ENCODE assay signal across 9 cellular contexts in the genomic region with DNA sequence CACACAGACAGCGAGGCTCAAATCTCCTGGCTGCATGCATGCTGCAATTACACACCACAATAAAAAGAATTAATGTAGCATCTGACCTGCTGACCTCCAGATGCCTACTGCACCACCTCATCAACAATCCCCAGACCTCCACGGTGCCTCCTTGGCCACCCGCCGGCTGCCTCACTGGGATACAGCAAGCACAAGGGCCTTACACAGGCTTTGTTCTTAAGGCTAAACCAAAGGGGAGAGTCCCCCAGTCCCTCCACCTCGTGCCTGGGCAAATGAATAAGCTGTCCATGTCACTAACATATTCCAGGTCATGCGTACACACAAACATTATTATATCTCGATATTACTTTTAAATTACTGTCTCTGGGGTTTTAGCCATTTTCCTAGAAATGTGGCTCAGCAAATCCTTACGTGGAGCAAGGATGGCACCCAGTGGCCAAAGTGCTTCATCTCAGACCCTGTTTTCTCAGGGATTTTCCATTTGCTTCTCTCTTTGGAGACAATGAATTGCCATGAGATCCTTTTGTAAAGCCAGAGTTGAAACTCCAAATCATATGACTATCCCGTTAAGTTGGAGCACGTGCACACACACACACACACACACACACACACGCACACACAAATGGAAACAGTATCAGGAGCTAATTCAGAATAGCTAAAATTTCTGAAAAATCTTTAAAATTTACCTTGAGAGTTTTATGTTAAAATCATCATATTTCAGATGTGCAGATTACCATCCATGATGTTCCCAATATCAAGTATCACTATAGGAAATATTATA.
DNase-seq lines count a peak whose midpoint lies in the region; TF ChIP-seq lines count a peak whose summit lies in the region.
"Had no signal": no experiment of that assay in that cellular context is flagged by ENCODE, and none has a peak within 500 bp of the region (broad histone marks: within the 10 kb centered on the region; RNA-seq: fewer than 3 reads in every experiment).

No MANE protein-coding gene starts in this region.

- H3K4me1 Mint-ChIP-seq in activated T-helper 1 cell treated with anti-CD3 and anti-CD28 coated beads, Interleukin-12 subunit alpha, Interleukin-12 subunit beta, Interleukin-2, Interleukin-4 antibody, amounts not matched to agents 30 ng/mL and 10 ng/mL and 1 ng/mL, durations not matched to agents 14 hours and 24 hours and 36 hours (ENCODE audit: low read depth), result peaks cover 4% of the 10 kb centered on the region

- no peak overlapping the region for H2BK120ac ChIP-seq in mesendoderm (ENCODE audit: low read depth, low read length)

- no peak overlapping the region for H4K8ac ChIP-seq in mesendoderm (ENCODE audit: low read depth, low read length)

- H3K18ac ChIP-seq in mesendoderm (ENCODE audit: low read length), result no peak overlapping the region

- no peak overlapping the region for H2BK5ac ChIP-seq in mesendoderm (ENCODE audit: low read length)

- TF ChIP-seq CTCF in colonic mucosa (IDR thresholded peaks at IDR 0.05), result peak; percentile 12
- TF ChIP-seq CTCF in stomach (IDR thresholded peaks at IDR 0.05), result peak in 2 of 7 experiments; percentile 22 to 33

- peaks cover 28% of the 10 kb centered on the region for H3K27me3 Mint-ChIP-seq in activated T-helper 1 cell treated with anti-CD3 and anti-CD28 coated beads, Interleukin-12 subunit alpha, Interleukin-12 subunit beta, Interleukin-2, Interleukin-4 antibody, amounts not matched to agents 30 ng/mL and 10 ng/mL and 1 ng/mL, durations not matched to agents 14 hours and 24 hours and 36 hours (ENCODE audit: insufficient read depth)

- no peak overlapping the region for H3K23ac ChIP-seq in mesendoderm (ENCODE audit: low read length)

- DNase-seq in NCI-H146 (lab: John Stamatoyannopoulos, UW), result peak; percentile 46
- no peak for DNase-seq in NCI-H146 treated with DMSO at 0.1 percent for 48 hours (lab: John Stamatoyannopoulos, UW; ENCODE audit: unreplicated experiment)
- DNase-seq in NCI-H446 treated with DMSO at 0.1 percent for 48 hours (lab: John Stamatoyannopoulos, UW), result peak; percentile 44
- no peak for DNase-seq in colonic mucosa
- DNase-seq in mesendoderm, result peak; percentile 80
- no peak for DNase-seq in stomach
- no peak for DNase-seq in SIG-M5 treated with dmso at 0.1 percent for 504 hours (lab: John Stamatoyannopoulos, UW; ENCODE audit: unreplicated experiment)
- DNase-seq in activated T-helper 1 cell treated with anti-CD3 and anti-CD28 coated beads, Interleukin-12 subunit alpha, Interleukin-12 subunit beta, Interleukin-2, Interleukin-4 antibody, amounts not matched to agents 30 ng/mL and 10 ng/mL and 1 ng/mL, durations not matched to agents 14 hours and 24 hours and 36 hours (ENCODE audit: low spot score), result no peak

- no peak overlapping the region for H3K4me3 Mint-ChIP-seq in activated T-helper 1 cell treated with anti-CD3 and anti-CD28 coated beads, Interleukin-12 subunit alpha, Interleukin-12 subunit beta, Interleukin-2, Interleukin-4 antibody, amounts not matched to agents 30 ng/mL and 10 ng/mL and 1 ng/mL, durations not matched to agents 14 hours and 24 hours and 36 hours
- H3K4me3 Mint-ChIP-seq: B cell had no signal

- H3K4me2 ChIP-seq in mesendoderm (ENCODE audit: low read length), result no peak overlapping the region

- H3K36me3 Mint-ChIP-seq in activated T-helper 1 cell treated with anti-CD3 and anti-CD28 coated beads, Interleukin-12 subunit alpha, Interleukin-12 subunit beta, Interleukin-2, Interleukin-4 antibody, amounts not matched to agents 30 ng/mL and 10 ng/mL and 1 ng/mL, durations not matched to agents 14 hours and 24 hours and 36 hours (ENCODE audit: low read depth), result no peaks in the 10 kb centered on the region

- H3K79me1 ChIP-seq in mesendoderm (ENCODE audit: low read length), result no peaks in the 10 kb centered on the region

- H3K27me3 ChIP-seq in colonic mucosa (no peaks in the 10 kb centered on the region), mesendoderm (ENCODE audit: insufficient read depth, low read length, poor library complexity) (no peaks in the 10 kb centered on the region), stomach (peaks cover 0 to 15% (median 0%) of the 10 kb centered on the region in 3 donors)

- H3K9me3 Mint-ChIP-seq in activated T-helper 1 cell treated with anti-CD3 and anti-CD28 coated beads, Interleukin-12 subunit alpha, Interleukin-12 subunit beta, Interleukin-2, Interleukin-4 antibody, amounts not matched to agents 30 ng/mL and 10 ng/mL and 1 ng/mL, durations not matched to agents 14 hours and 24 hours and 36 hours, result no peaks in the 10 kb centered on the region

- H3K4me3 ChIP-seq in colonic mucosa (no peak overlapping the region), mesendoderm (ENCODE audit: low read length) (no peak overlapping the region), stomach (no peak overlapping the region)

- H3K79me2 ChIP-seq in mesendoderm (ENCODE audit: control insufficient read depth, insufficient read depth, low read length), result no peaks in the 10 kb centered on the region

- H3K27ac Mint-ChIP-seq in activated T-helper 1 cell treated with anti-CD3 and anti-CD28 coated beads, Interleukin-12 subunit alpha, Interleukin-12 subunit beta, Interleukin-2, Interleukin-4 antibody, amounts not matched to agents 30 ng/mL and 10 ng/mL and 1 ng/mL, durations not matched to agents 14 hours and 24 hours and 36 hours, result no peak overlapping the region
- H3K27ac Mint-ChIP-seq: B cell had no signal

- H3K9me3 ChIP-seq in colonic mucosa (no peaks in the 10 kb centered on the region), stomach (no peaks in the 10 kb centered on the region)

- no peak for TF ChIP-seq POLR2A in stomach (IDR thresholded peaks at IDR 0.05)

- H3K56ac ChIP-seq in mesendoderm (ENCODE audit: low read length), result peak overlapping the region; percentile 71

- H3K27ac ChIP-seq in colonic mucosa (no peak overlapping the region), mesendoderm (ENCODE audit: low read depth, low read length) (no peak overlapping the region), stomach (no peak overlapping the region)

- H3K4me1 ChIP-seq in colonic mucosa (no peaks in the 10 kb centered on the region), mesendoderm (ENCODE audit: control insufficient read depth, low read depth, low read length) (peaks cover 3% of the 10 kb centered on the region), stomach (peaks cover 0 to 22% (median 10%) of the 10 kb centered on the region in 4 donors)

- H3K4ac ChIP-seq in mesendoderm (ENCODE audit: low read depth, low read length), result no peak overlapping the region

- no peak overlapping the region for H2AK5ac ChIP-seq in mesendoderm (ENCODE audit: low read length)

- no peaks in the 10 kb centered on the region for H3K36me3 ChIP-seq in colonic mucosa
- no peaks in the 10 kb centered on the region for H3K36me3 ChIP-seq in mesendoderm (ENCODE audit: control insufficient read depth, insufficient read depth, low read length)
- no peaks in the 10 kb centered on the region for H3K36me3 ChIP-seq in stomach

- H4K5ac ChIP-seq in mesendoderm (ENCODE audit: low read length), result no peak overlapping the region

- H3K9ac ChIP-seq in colonic mucosa (ENCODE audit: low read depth in 2 of 2, low read length in 2 of 2) (no peak overlapping the region), mesendoderm (ENCODE audit: low read length) (peak overlapping the region; percentile 34)

- intact Hi-C loops in colonic mucosa (cut with DNase I) (no loop called here), stomach (cut with DNase I; ENCODE audit: low total_unique reads) (no loop called here)
- intact Hi-C loops in activated T-helper 1 cell treated with anti-CD3 and anti-CD28 coated beads, Interleukin-12 subunit alpha, Interleukin-12 subunit beta, Interleukin-2, Interleukin-4 antibody, amounts not matched to agents 30 ng/mL and 10 ng/mL and 1 ng/mL, durations not matched to agents 14 hours and 24 hours and 36 hours (cut with micrococcal nuclease), result loop anchor here (5.0 kb wide), 1 partner anchor 41 kb away; no protein-coding TSS in a partner anchor

- TF ChIP-seq EP300 in stomach (IDR thresholded peaks at IDR 0.05), result no peak

- no CpG with 5 or more reads among the region's 11 CpGs for WGBS in mesendoderm (ENCODE audit: extremely low coverage, insufficient coverage, low lambda C conversion rate)
- 44 to 55% (median 46%) methylated on average over 11 of the region's 11 CpGs for WGBS in stomach, 5 donors

- no peak overlapping the region for H2BK15ac ChIP-seq in mesendoderm (replicated peaks; ENCODE audit: low read depth)

Comparison
In these comparisons a context has a peak if more than half of its experiments do, and no peak if none do; other contexts are left out.
1. DNase-seq: peak in NCI-H146 (single experiment), NCI-H446 treated with DMSO at 0.1 percent for 48 hours (single experiment) and mesendoderm (single experiment); none in NCI-H146 treated with DMSO at 0.1 percent for 48 hours (single experiment), colonic mucosa (single experiment), stomach (single experiment), SIG-M5 treated with dmso at 0.1 percent for 504 hours (single experiment) and activated T-helper 1 cell treated with anti-CD3 and anti-CD28 coated beads, Interleukin-12 subunit alpha, Interleukin-12 subunit beta, Interleukin-2, Interleukin-4 antibody, amounts not matched to agents 30 ng/mL and 10 ng/mL and 1 ng/mL, durations not matched to agents 14 hours and 24 hours and 36 hours (single experiment).